Comparison of ENCODE assay signal across 8 cellular contexts in genomic region chr13:30616927-30617314, GRCh38. TPM values are rescaled to one million over a fixed set of nuclear protein-coding genes. Genes with fewer than 3 reads are reported as not detected.
A peak's percentile ranks its signal among the peaks of the same experiment; 100 is the strongest.
DNase-seq lines count a peak whose midpoint lies in the region; ATAC-seq lines count a peak whose summit lies in the region.

No MANE protein-coding gene starts in this region.

- peak; percentile 41 for DNase-seq in DMS79 (lab: John Stamatoyannopoulos, UW)
- peak; percentile 19 for DNase-seq in NCI-H774 (lab: John Stamatoyannopoulos, UW)
- DNase-seq in activated gamma-delta T cell treated with anti-CD3 and anti-CD28 coated beads, Interleukin-2, amount 50 U/mL, for 16 hours (ENCODE audit: low read depth) = peak; percentile 22
- peak; percentile 79 for DNase-seq in glomerular visceral epithelial cell (ENCODE audit: extremely low spot score)
- peak; percentile 64 for DNase-seq in occipital lobe (lab: John Stamatoyannopoulos, UW)
- no peak for DNase-seq in activated effector memory CD4-positive, alpha-beta T cell treated with Interleukin-2 at 50 U/mL for 16 hours

- ATAC-seq in GM19463 (IDR thresholded peaks at IDR 0.05; ENCODE audit: unreplicated experiment) = peak; percentile 13
- peak; percentile 22 for ATAC-seq in HG03571 (IDR thresholded peaks at IDR 0.05; ENCODE audit: unreplicated experiment)

RNA-seq across cellular contexts. Expression of gene USPL1, which starts 0.8 kb away (rescaled TPM):
- 46.9 TPM for total RNA-seq in occipital lobe
